Comparison of ENCODE assay signal across 8 cellular contexts in the genomic region with DNA sequence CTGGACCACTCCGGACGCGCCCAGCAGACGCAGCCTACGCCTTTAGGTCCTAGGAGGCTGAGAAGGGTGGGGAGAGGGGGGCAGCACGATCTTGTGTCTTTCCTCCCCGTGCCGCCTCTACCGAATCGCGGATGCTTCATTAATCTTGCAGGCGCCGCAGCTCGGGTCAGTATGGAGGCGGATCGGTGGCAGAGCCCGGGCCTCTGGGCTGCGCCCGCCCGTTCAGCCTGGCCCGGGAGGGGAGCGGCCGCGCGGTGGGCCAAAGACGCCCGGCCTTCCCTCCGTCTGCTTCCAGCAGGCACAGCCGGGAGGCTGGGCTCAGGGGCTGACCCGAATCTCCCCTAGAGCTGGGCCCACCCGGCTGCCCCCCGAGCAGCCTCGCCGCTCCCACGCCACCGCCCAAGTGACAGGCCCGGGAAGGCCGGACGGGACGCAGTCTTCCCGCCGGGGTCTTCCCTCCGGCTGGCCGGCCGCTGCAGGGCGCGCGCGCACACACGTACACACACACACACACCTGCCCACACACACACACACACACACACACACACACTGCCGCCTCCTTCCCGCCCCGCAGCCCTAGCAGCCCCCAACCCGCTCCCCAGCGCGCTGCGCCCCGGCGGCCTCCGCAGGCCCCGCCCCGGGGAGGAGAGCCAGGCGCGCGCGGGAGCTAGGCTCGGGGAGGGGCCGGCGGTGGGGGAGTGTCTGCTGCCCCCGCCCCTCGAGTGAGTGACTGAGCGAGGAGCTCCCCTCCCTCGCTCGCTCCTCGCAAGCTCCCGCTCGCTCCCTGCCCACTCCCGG. TPM values are rescaled to one million over a fixed set of nuclear protein-coding genes. Genes with fewer than 3 reads are reported as not detected.
DNase-seq lines count a peak whose midpoint lies in the region; ATAC-seq and TF ChIP-seq lines count a peak whose summit lies in the region.

A gene with protein sequence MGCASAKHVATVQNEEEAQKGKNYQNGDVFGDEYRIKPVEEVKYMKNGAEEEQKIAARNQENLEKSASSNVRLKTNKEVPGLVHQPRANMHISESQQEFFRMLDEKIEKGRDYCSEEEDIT (plus strand): TSS at position 759 of the 798 bp plus-strand sequence. CDS start 90,481 bp downstream, outside the sequence.

- peak; percentile 85 for ATAC-seq in GM21529 (IDR thresholded peaks at IDR 0.05; ENCODE audit: unreplicated experiment)
- peak; percentile 92 to 96 for ATAC-seq in natural killer cell treated with Interleukin-12 subunit alpha and Interleukin-12 subunit beta and Interleukin-15 and Interleukin-18, amount 100 ng/mL, for 72 hours

- H3K36me3 Mint-ChIP-seq in natural killer cell treated with Interleukin-12 subunit alpha and Interleukin-12 subunit beta and Interleukin-15 and Interleukin-18, amount 100 ng/mL, for 72 hours = no peaks in the 10 kb centered on the region

- H3K27me3 Mint-ChIP-seq in natural killer cell treated with Interleukin-12 subunit alpha and Interleukin-12 subunit beta and Interleukin-15 and Interleukin-18, amount 100 ng/mL, for 72 hours = no peaks in the 10 kb centered on the region

- peak within 1 kb of the TSS; percentile 82 for H3K4me3 ChIP-seq in fibroblast of the aortic adventitia (ENCODE audit: low read depth, low read length)

- no peaks in the 10 kb centered on the region for H3K9me3 Mint-ChIP-seq in natural killer cell treated with Interleukin-12 subunit alpha and Interleukin-12 subunit beta and Interleukin-15 and Interleukin-18, amount 100 ng/mL, for 72 hours

- TF ChIP-seq EP300 in Ishikawa (IDR thresholded peaks at IDR 0.05; ENCODE audit: borderline replicate concordance) = no peak

- TF ChIP-seq CTCF in fibroblast of the aortic adventitia (IDR thresholded peaks at IDR 0.05; ENCODE audit: insufficient read depth, low read length) = no peak

- H3K4me1 Mint-ChIP-seq in natural killer cell treated with Interleukin-12 subunit alpha and Interleukin-12 subunit beta and Interleukin-15 and Interleukin-18, amount 100 ng/mL, for 72 hours (ENCODE audit: low read depth in 2 of 2) = peaks cover 42 to 48% of the 10 kb centered on the region in 2 donors

- H3K27ac Mint-ChIP-seq in natural killer cell treated with Interleukin-12 subunit alpha and Interleukin-12 subunit beta and Interleukin-15 and Interleukin-18, amount 100 ng/mL, for 72 hours = peak within 1 kb of the TSS; percentile 80 to 88

- H3K4me3 Mint-ChIP-seq in natural killer cell treated with Interleukin-12 subunit alpha and Interleukin-12 subunit beta and Interleukin-15 and Interleukin-18, amount 100 ng/mL, for 72 hours = peak within 1 kb of the TSS; percentile 93

- DNase-seq in D341Med (ENCODE audit: low spot score) (peak; percentile 94), RPMI8226 (peak; percentile 82), fibroblast of the aortic adventitia (ENCODE audit: low read depth) (peak; percentile 82)
- peak; percentile 84 for DNase-seq in activated effector memory CD4-positive, alpha-beta T cell treated with anti-CD3 and anti-CD28 coated beads, Interleukin-2, amount 50 U/mL, for 16 hours
- DNase-seq in natural killer cell treated with Interleukin-12 subunit alpha and Interleukin-12 subunit beta and Interleukin-15 and Interleukin-18, amount 100 ng/mL, for 72 hours (ENCODE audit: low spot score) = peak; percentile 95
- peak in 4 of 6 experiments; percentile 7 to 30 (median 20) for DNase-seq in stimulated activated naive CD4-positive, alpha-beta T cell (lab: John Stamatoyannopoulos, UW)

- TF ChIP-seq RAD21 in Ishikawa (IDR thresholded peaks at IDR 0.05; ENCODE audit: low read depth) = no peak

TF ChIP-seq in Ishikawa, 13 proteins besides CTCF, POLR2A, EP300 and RAD21:
- TF ChIP-seq NFIC (IDR thresholded peaks at IDR 0.05) = no peak
- TF ChIP-seq, protein P1, sequence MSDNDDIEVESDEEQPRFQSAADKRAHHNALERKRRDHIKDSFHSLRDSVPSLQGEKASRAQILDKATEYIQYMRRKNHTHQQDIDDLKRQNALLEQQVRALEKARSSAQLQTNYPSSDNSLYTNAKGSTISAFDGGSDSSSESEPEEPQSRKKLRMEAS (IDR thresholded peaks at IDR 0.05) = peak; percentile 35; the same call in 1 of the 2 replicates
TF ChIP-seq in Ishikawa: peak in this region for 1.

RNA-seq across cellular contexts. Expression of the gene that starts here (rescaled TPM):
- 41.0 and 47.3 TPM in 2 replicates for total RNA-seq in fibroblast of the aortic adventitia (ENCODE audit: low replicate concordance)
- total RNA-seq in natural killer cell treated with Interleukin-12 subunit alpha and Interleukin-12 subunit beta and Interleukin-15 and Interleukin-18, amount 100 ng/mL, for 72 hours = 10 to 100 TPM; 18.0 to 28.3 TPM

Comparison
In these comparisons a context has a peak if more than half of its experiments do, and no peak if none do; other contexts are left out.
1. Peak in every context shown above with its lines: DNase-seq, ATAC-seq and H3K4me3 ChIP-seq.
2. DNase-seq: peak in every context shown above with its lines; median percentile 95 in natural killer cell treated with Interleukin-12 subunit alpha and Interleukin-12 subunit beta and Interleukin-15 and Interleukin-18, amount 100 ng/mL, for 72 hours; 94 in D341Med; 84 in activated effector memory CD4-positive, alpha-beta T cell treated with anti-CD3 and anti-CD28 coated beads, Interleukin-2, amount 50 U/mL, for 16 hours; 82 in RPMI8226; 82 in fibroblast of the aortic adventitia; 20 in stimulated activated naive CD4-positive, alpha-beta T cell.